ENCODE assay signal across 12 cellular contexts in genomic region chr20:50724112-50724724, GRCh38. TPM values are rescaled to one million over a fixed set of nuclear protein-coding genes. Genes with fewer than 3 reads are reported as not detected.
DNase-seq lines count a peak whose midpoint lies in the region; ATAC-seq and TF ChIP-seq lines count a peak whose summit lies in the region.
"Had no signal": no experiment of that assay in that cellular context is flagged by ENCODE, and none has a peak within 500 bp of the region (broad histone marks: within the 10 kb centered on the region; RNA-seq: fewer than 3 reads in every experiment).

No MANE protein-coding gene starts in this region.

- ATAC-seq in left lobe of liver (no peak), GM21529 (IDR thresholded peaks at IDR 0.05; ENCODE audit: unreplicated experiment) (no peak)
- ATAC-seq: T-cell had no signal

- TF ChIP-seq CTCF in adrenal gland (IDR thresholded peaks at IDR 0.05) (no peak), stomach (IDR thresholded peaks at IDR 0.05) (no peak)

- H3K4me3 ChIP-seq in adrenal gland (no peak overlapping the region), stomach (no peak overlapping the region)

- TF ChIP-seq POLR2A in adrenal gland (IDR thresholded peaks at IDR 0.05): no peak
- TF ChIP-seq POLR2A in stomach (IDR thresholded peaks at IDR 0.05): no peak

- H3K4me1 ChIP-seq in adrenal gland (replicated peaks in 1 of 2) (peaks cover 9 to 12% of the 10 kb centered on the region in 2 donors), stomach (peaks cover 14 to 56% (median 33%) of the 10 kb centered on the region in 4 donors)

- no peaks in the 10 kb centered on the region for H3K9me3 ChIP-seq in adrenal gland (replicated peaks in 1 of 3)
- H3K9me3 ChIP-seq in stomach: no peaks in the 10 kb centered on the region

- DNase-seq in NCI-H2227 (lab: John Stamatoyannopoulos, UW; ENCODE audit: unreplicated experiment) (peak; percentile 35), NCI-H2227 treated with DMSO at 0.1 percent for 48 hours (lab: John Stamatoyannopoulos, UW) (no peak), adrenal gland (no peak), left lobe of liver (ENCODE audit: low spot score) (peak; percentile 35), stomach (no peak), NCI-H1930 (lab: John Stamatoyannopoulos, UW) (no peak)
- DNase-seq in activated naive CD4-positive, alpha-beta T cell (lab: John Stamatoyannopoulos, UW): no peak
- DNase-seq: activated CD4-positive, alpha-beta T cell treated with anti-CD3 and anti-CD28 coated beads, Interleukin-2, amount 10 ng/mL, durations not matched to agents 7 days and 5 days; NCI-H2081 treated with DMSO at 0.1 percent for 48 hours had no signal

- H3K36me3 ChIP-seq in adrenal gland (replicated peaks in 1 of 2) (no peaks in the 10 kb centered on the region), stomach (no peaks in the 10 kb centered on the region)

- no peaks in the 10 kb centered on the region for H3K27me3 ChIP-seq in adrenal gland
- H3K27me3 ChIP-seq in stomach: no peaks in the 10 kb centered on the region

- intact Hi-C loops in adrenal gland (cut with DNase I) (no loop called here), stomach (cut with DNase I; ENCODE audit: low total_unique reads) (no loop called here)

- no peak for TF ChIP-seq EP300 in stomach (IDR thresholded peaks at IDR 0.05)

- 87 to 95% (median 89%) methylated on average over 7 of the region's 7 CpGs for WGBS in adrenal gland, 4 donors
- 84 to 88% (median 87%) methylated on average over 7 of the region's 7 CpGs for WGBS in stomach, 5 donors

- peak overlapping the region in 3 of 5 donors; percentile 37 to 72 (median 52) for H3K27ac ChIP-seq in adrenal gland
- H3K27ac ChIP-seq in stomach: peak overlapping the region in 4 of 5 donors; percentile 17 to 76 (median 68)
- H3K27ac ChIP-seq: 22Rv1 had no signal

RNA-seq across cellular contexts. Expression of gene PARD6B, which starts 7.2 kb away (rescaled TPM):
- total RNA-seq in adrenal gland: 10 to 100 TPM in 1 of 8 donors, 1 to 10 TPM in 7; 4.6 to 10.8 (median 6.5) TPM
- 1 to 10 TPM; 1.1 to 2.4 (median 1.5) TPM for polyA plus RNA-seq in adrenal gland
- 10.9 TPM for total RNA-seq in left lobe of liver
- total RNA-seq in stomach: 10 to 100 TPM in 4 of 5 donors, 1 to 10 TPM in 1; 5.4 to 69.5 (median 22.6) TPM
- polyA plus RNA-seq in stomach: 1 to 10 TPM; 3.2 to 6.0 (median 3.7) TPM

RNA-seq across cellular contexts. Expression of gene RIPOR3, which starts 32.9 kb away (rescaled TPM):
- total RNA-seq in adrenal gland: 10 to 100 TPM; 10.6 to 69.9 (median 23.7) TPM
- 100 to 1,000 TPM in 1 of 3 donors, 10 to 100 TPM in 1, 1 to 10 TPM in 1; 3.4 to 135 (median 37.7) TPM for polyA plus RNA-seq in adrenal gland
- total RNA-seq in left lobe of liver: 20.1 TPM
- 10 to 100 TPM in 3 of 5 donors, 1 to 10 TPM in 2; 8.1 to 61.1 (median 13.4) TPM for total RNA-seq in stomach
- 1 to 10 TPM; 4.4 to 5.9 (median 5.8) TPM for polyA plus RNA-seq in stomach
- total RNA-seq: activated CD4-positive, alpha-beta T cell treated with anti-CD3 and anti-CD28 coated beads, Interleukin-2, amount 10 ng/mL, durations not matched to agents 7 days and 5 days had no signal

Comparison
In these comparisons a context has a peak if more than half of its experiments do, and no peak if none do; other contexts are left out.
1. DNase-seq: peak in NCI-H2227 (single experiment) and left lobe of liver (single experiment); none in NCI-H2227 treated with DMSO at 0.1 percent for 48 hours (single experiment), adrenal gland (0 of 7), stomach (single experiment), activated naive CD4-positive, alpha-beta T cell (0 of 4) and NCI-H1930 (0 of 2).